8 cellular contexts compared by ENCODE assay signal in the genomic region with DNA sequence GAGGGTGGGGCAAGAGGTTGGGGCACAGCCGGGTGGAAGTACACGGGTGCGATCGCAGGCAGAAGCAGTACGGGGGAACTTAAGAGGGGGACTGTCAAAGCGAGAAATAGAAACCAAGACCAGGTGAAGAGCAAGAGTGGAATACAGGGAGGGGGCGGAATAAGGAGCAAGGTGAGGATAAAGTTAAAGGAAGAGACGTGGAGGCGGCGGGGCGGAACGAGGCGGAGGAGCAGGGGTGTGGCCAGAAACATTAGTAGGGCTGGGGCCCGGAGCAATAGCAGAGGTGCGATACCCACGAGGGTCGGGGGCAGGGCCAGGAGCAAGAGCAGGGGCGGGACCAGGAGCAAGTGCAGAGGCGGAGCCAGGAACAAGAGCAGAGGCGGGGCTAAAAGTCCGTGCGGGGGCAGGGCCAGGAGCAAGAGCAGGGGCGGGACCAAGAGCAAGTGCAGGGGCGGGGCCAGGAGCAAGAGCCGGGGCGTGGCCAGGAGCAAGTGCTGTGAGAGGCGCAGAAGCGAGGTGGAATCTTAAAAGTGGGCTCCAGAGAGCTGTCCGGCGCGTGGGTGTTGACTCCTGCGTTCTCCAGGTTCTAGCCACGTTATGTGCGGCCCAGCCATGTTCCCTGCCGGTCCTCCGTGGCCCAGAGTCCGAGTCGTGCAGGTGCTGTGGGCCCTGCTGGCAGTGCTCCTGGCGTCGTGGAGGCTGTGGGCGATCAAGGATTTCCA. TPM values are rescaled to one million over a fixed set of nuclear protein-coding genes. Genes with fewer than 3 reads are reported as not detected.
DNase-seq lines count a peak whose midpoint lies in the region; ATAC-seq and TF ChIP-seq lines count a peak whose summit lies in the region.

No MANE protein-coding gene starts in this region.

- H3K9me3 Mint-ChIP-seq in activated CD4-positive, alpha-beta memory T cell treated with anti-CD3 and anti-CD28 coated beads for 36 hours = no peaks in the 10 kb centered on the region

- CTCF ChIA-PET in activated CD4-positive, alpha-beta memory T cell treated with anti-CD3 and anti-CD28 coated beads for 36 hours (lab: Charles Lee) = interaction anchor here (1.0 to 2.3 kb wide), 6 partner anchors 26 to 430 kb away, joined by 5 to 26 read pairs (median 6); partner anchors contain the start of genes PSMD8, SIPA1L3 and WDR87

- peaks cover 0 to 5% of the 10 kb centered on the region in 2 donors for H3K36me3 ChIP-seq in duodenal mucosa (ENCODE audit: control insufficient read depth in 1 of 2, insufficient read depth in 2 of 2, low read length in 2 of 2)
- H3K36me3 ChIP-seq in lower lobe of right lung = peaks cover 4% of the 10 kb centered on the region

- H3K4me1 ChIP-seq in duodenal mucosa (ENCODE audit: control insufficient read depth in 1 of 2, insufficient read depth in 2 of 2, low read length in 2 of 2) (peaks cover 4 to 11% of the 10 kb centered on the region in 2 donors), lower lobe of right lung (peaks cover 20% of the 10 kb centered on the region)

- peak overlapping the region; percentile 96 for H3K27ac Mint-ChIP-seq in activated CD4-positive, alpha-beta memory T cell treated with anti-CD3 and anti-CD28 coated beads for 36 hours

- POLR2A ChIA-PET in activated CD4-positive, alpha-beta memory T cell treated with anti-CD3 and anti-CD28 coated beads for 36 hours (lab: Charles Lee) = interaction anchor here (1.0 kb wide), 1 partner anchor 38 kb away, joined by 3 read pairs; the partner anchor contains the start of gene PSMD8

- intact Hi-C loops in activated CD4-positive, alpha-beta memory T cell treated with anti-CD3 and anti-CD28 coated beads for 36 hours (cut with micrococcal nuclease) = loop anchor here (1.0 to 2.0 kb wide), 7 partner anchors 20 to 429 kb away; partner anchors contain the start of genes FAM98C, GGN, PSMD8 and SIPA1L3
- intact Hi-C loops in lower lobe of right lung (cut with DNase I) = no loop called here

- ATAC-seq in GM19452 (IDR thresholded peaks at IDR 0.05; ENCODE audit: unreplicated experiment) (peak; percentile 46), lower lobe of right lung (peak; percentile 90 to 93)

- peak overlapping the region; percentile 91 for H3K4me3 Mint-ChIP-seq in activated CD4-positive, alpha-beta memory T cell treated with anti-CD3 and anti-CD28 coated beads for 36 hours

- H3K27me3 ChIP-seq in HL-60 (ENCODE audit: insufficient read depth, poor library complexity, severe bottlenecking) (no peaks in the 10 kb centered on the region), duodenal mucosa (ENCODE audit: control insufficient read depth in 1 of 2, insufficient read depth in 2 of 2, low read length in 2 of 2) (no peaks in the 10 kb centered on the region), lower lobe of right lung (ENCODE audit: low read depth) (no peaks in the 10 kb centered on the region)

- H3K36me3 Mint-ChIP-seq in activated CD4-positive, alpha-beta memory T cell treated with anti-CD3 and anti-CD28 coated beads for 36 hours = no peaks in the 10 kb centered on the region

- no peaks in the 10 kb centered on the region for H3K9me3 ChIP-seq in duodenal mucosa (ENCODE audit: control insufficient read depth in 1 of 2, low read length in 2 of 2)
- H3K9me3 ChIP-seq in lower lobe of right lung = no peaks in the 10 kb centered on the region

- peaks cover 6% of the 10 kb centered on the region for H3K4me1 Mint-ChIP-seq in activated CD4-positive, alpha-beta memory T cell treated with anti-CD3 and anti-CD28 coated beads for 36 hours (ENCODE audit: low read depth)

- H3K27ac ChIP-seq in HL-60 (replicated peaks) (peak overlapping the region; percentile 84), duodenal mucosa (ENCODE audit: low read depth, low read length) (peak overlapping the region; percentile 99), lower lobe of right lung (peak overlapping the region; percentile 82)

- TF ChIP-seq CTCF in HL-60 (IDR thresholded peaks at IDR 0.05; ENCODE audit: insufficient read depth, low read length) (no peak), lower lobe of right lung (IDR thresholded peaks at IDR 0.05) (no peak)

- peak overlapping the region; percentile 87 for H3K4me3 ChIP-seq in HL-60 (replicated peaks; ENCODE audit: insufficient read depth, low read length)
- H3K4me3 ChIP-seq in duodenal mucosa (ENCODE audit: low read depth in 1 of 2, low read length in 2 of 2) = peak overlapping the region; percentile 93 to 98
- H3K4me3 ChIP-seq in lower lobe of right lung = peak overlapping the region; percentile 65

- DNase-seq in CD1c-positive myeloid dendritic cell (ENCODE audit: extremely low spot score) (peak; percentile 98), HL-60 (ENCODE audit: low read depth in 1 of 2, low spot score in 1 of 2) (peak; percentile 95 to 97), NCI-H82 treated with DMSO at 0.1 percent for 48 hours (lab: John Stamatoyannopoulos, UW; ENCODE audit: unreplicated experiment) (peak; percentile 96), lower lobe of right lung (peak; percentile 99)
- peak; percentile 98 for DNase-seq in activated CD4-positive, alpha-beta memory T cell treated with anti-CD3 and anti-CD28 coated beads for 36 hours
- peak; percentile 92 to 93 for DNase-seq in stimulated activated CD4-positive, alpha-beta T cell treated with anti-CD3 and anti-CD28 coated beads, Interleukin-4, amount 100 ng/mL, for 48 hours (ENCODE audit: low read depth in 2 of 2)

- H3K27me3 Mint-ChIP-seq in activated CD4-positive, alpha-beta memory T cell treated with anti-CD3 and anti-CD28 coated beads for 36 hours = no peaks in the 10 kb centered on the region

- peak overlapping the region; percentile 92 for H3K9ac ChIP-seq in duodenal mucosa (ENCODE audit: low read depth in 1 of 2, low read length in 2 of 2)

RNA-seq across cellular contexts. Expression of gene CATSPERG, which starts 1.2 kb away (rescaled TPM):
- total RNA-seq in activated CD4-positive, alpha-beta memory T cell treated with anti-CD3 and anti-CD28 coated beads for 36 hours = 1 to 10 TPM; 3.3 to 3.4 TPM
- total RNA-seq in lower lobe of right lung = 10.9 TPM

RNA-seq across cellular contexts. Expression of gene KCNK6, which starts 17.2 kb away (rescaled TPM):
- total RNA-seq in activated CD4-positive, alpha-beta memory T cell treated with anti-CD3 and anti-CD28 coated beads for 36 hours = 1 to 10 TPM; 9.2 to 9.9 TPM
- total RNA-seq in lower lobe of right lung = 11.5 TPM

RNA-seq across cellular contexts. Expression of gene YIF1B, which starts 21.1 kb away (rescaled TPM):
- 10 to 100 TPM; 79.7 to 82.3 TPM for total RNA-seq in activated CD4-positive, alpha-beta memory T cell treated with anti-CD3 and anti-CD28 coated beads for 36 hours
- 38.9 TPM for total RNA-seq in lower lobe of right lung

RNA-seq across cellular contexts. Expression of gene C19orf33, which starts 32.7 kb away (rescaled TPM):
- total RNA-seq in activated CD4-positive, alpha-beta memory T cell treated with anti-CD3 and anti-CD28 coated beads for 36 hours = not detected
- total RNA-seq in lower lobe of right lung = 35.6 TPM

RNA-seq across cellular contexts. Expression of gene PSMD8, which starts 37.6 kb away (rescaled TPM):
- 100 to 1,000 TPM; 214 to 224 TPM for total RNA-seq in activated CD4-positive, alpha-beta memory T cell treated with anti-CD3 and anti-CD28 coated beads for 36 hours
- total RNA-seq in lower lobe of right lung = 113 TPM

Comparison
In these comparisons a context has a peak if more than half of its experiments do, and no peak if none do; other contexts are left out.
1. Peak in every context shown above with its lines: DNase-seq, ATAC-seq, H3K4me3 ChIP-seq and H3K27ac ChIP-seq.